5 cellular contexts compared by ENCODE assay signal in the genomic region with DNA sequence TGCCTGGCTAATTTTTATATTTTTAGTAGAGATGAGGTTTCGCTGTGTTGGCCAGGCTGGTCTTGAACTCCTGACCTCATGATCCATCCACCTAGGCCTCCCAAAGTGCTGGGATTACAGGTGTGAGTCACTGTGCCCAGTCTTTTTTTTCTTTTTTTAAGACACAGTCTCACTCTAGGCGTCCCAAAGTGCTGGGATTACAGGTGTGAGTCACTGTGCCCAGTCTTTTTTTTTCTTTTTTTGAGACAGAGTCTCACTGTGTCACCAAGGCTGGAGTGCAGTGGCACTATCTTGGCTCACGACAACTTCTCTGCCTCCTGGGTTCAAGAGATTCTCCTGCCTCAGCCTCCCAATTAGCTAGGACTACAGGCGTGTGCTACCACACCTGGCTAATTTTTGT. TPM values are rescaled to one million over a fixed set of nuclear protein-coding genes. Genes with fewer than 3 reads are reported as not detected.
"Had no signal": no experiment of that assay in that cellular context is flagged by ENCODE, and none has a peak within 500 bp of the region (broad histone marks: within the 10 kb centered on the region; RNA-seq: fewer than 3 reads in every experiment).

No MANE protein-coding gene starts in this region.

RNA-seq across cellular contexts. Expression of a gene that starts 37.1 kb away (rescaled TPM):
- total RNA-seq: HepG2, HT-29, IMR-90 had no signal
- polyA plus RNA-seq: HepG2, IgD-negative memory B cell, K562 had no signal

RNA-seq across cellular contexts. Expression of a gene that starts 58.1 kb away (rescaled TPM):
- total RNA-seq: HepG2, HT-29, IMR-90, K562 had no signal
- polyA plus RNA-seq: HepG2, IgD-negative memory B cell, IMR-90 had no signal
